ENCODE assay signal across 21 cellular contexts in the genomic region with DNA sequence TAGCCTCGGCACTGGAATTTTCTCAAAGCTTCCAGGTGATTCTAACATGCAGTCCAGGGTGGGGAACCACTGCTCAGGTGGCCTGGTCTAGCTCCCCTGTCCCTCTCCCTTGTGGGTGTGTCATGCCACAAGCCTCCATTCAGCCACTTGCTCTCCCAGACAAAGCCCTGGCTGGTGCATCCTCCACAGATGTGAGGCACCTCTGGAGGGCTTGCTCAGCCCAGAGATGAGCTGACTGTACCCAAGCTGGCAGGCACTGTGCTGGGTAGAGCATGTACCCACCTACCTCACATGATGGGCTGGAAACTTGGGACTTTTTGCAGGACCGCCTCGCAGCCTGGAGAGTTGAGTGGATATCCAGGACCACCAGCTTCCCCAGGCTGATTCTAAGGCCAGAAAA.
A peak's percentile ranks its signal among the peaks of the same experiment; 100 is the strongest.
DNase-seq lines count a peak whose midpoint lies in the region; ATAC-seq, FAIRE-seq and TF ChIP-seq lines count a peak whose summit lies in the region.
"Had no signal": no experiment of that assay in that cellular context is flagged by ENCODE, and none has a peak within 500 bp of the region (broad histone marks: within the 10 kb centered on the region; RNA-seq: fewer than 3 reads in every experiment).

No MANE protein-coding gene starts in this region.

- intact Hi-C loops in posterior vena cava (cut with DNase I), result no loop called here

- no peak for TF ChIP-seq CTCF in bronchial epithelial cell (IDR thresholded peaks at IDR 0.05; ENCODE audit: insufficient read depth, low read length, severe bottlenecking)

- H3K27me3 ChIP-seq in bronchial epithelial cell (ENCODE audit: control insufficient read depth, insufficient read depth, low read length), result no peaks in the 10 kb centered on the region
- H3K27me3 ChIP-seq: BLaER1 treated with 17β-estradiol and CSF1 and Interleukin-3, amounts not matched to agents 10 nM and 100 nM; MG63 had no signal

- peak; percentile 55 for FAIRE-seq in bronchial epithelial cell (lab: Jason Lieb, UNC)
- FAIRE-seq: A549, GM12891 had no signal

- no peaks in the 10 kb centered on the region for H3K36me3 ChIP-seq in bronchial epithelial cell (ENCODE audit: control insufficient read depth, insufficient read depth, low read length)
- H3K36me3 ChIP-seq: BLaER1 treated with 17β-estradiol and CSF1 and Interleukin-3, amounts not matched to agents 10 nM and 100 nM; MG63 had no signal

- peak; percentile 37 for DNase-seq in COLO668 (lab: John Stamatoyannopoulos, UW; ENCODE audit: unreplicated experiment)
- DNase-seq in DMS53 treated with DMSO at 0.1 percent for 48 hours (lab: John Stamatoyannopoulos, UW; ENCODE audit: unreplicated experiment), result peak; percentile 76
- DNase-seq in bronchial epithelial cell (ENCODE audit: low read depth), result no peak
- DNase-seq in posterior vena cava (ENCODE audit: low spot score), result peak; percentile 53
- DNase-seq in SW 1271 (lab: John Stamatoyannopoulos, UW), result no peak
- no peak for DNase-seq in GM19238 (ENCODE audit: insufficient read length, low spot score)
- DNase-seq: AML-193; CD4-positive, alpha-beta T cell; EL; GF-D8; HCEC 1CT; KBM-7; MG63; NCI-H1694; NCI-H2227 treated with DMSO at 0.1 percent for 48 hours; NCI-H82 had no signal

- no peak for ATAC-seq in GM18511 (IDR thresholded peaks at IDR 0.05; ENCODE audit: unreplicated experiment)
- ATAC-seq: A549, GM23338 had no signal

- no peak overlapping the region for H3K4me3 ChIP-seq in bronchial epithelial cell (ENCODE audit: low read depth, low read length)
- H3K4me3 ChIP-seq: A549; BLaER1 treated with 17β-estradiol and CSF1 and Interleukin-3, amounts not matched to agents 10 nM and 100 nM; GM23338; MG63 had no signal

Comparison
In these comparisons a context has a peak if more than half of its experiments do, and no peak if none do; other contexts are left out.
1. DNase-seq: peak in COLO668 (single experiment), DMS53 treated with DMSO at 0.1 percent for 48 hours (single experiment) and posterior vena cava (single experiment); none in bronchial epithelial cell (single experiment), SW 1271 (0 of 2) and GM19238 (single experiment).